Comparison of ENCODE assay signal across 21 cellular contexts in the genomic region with DNA sequence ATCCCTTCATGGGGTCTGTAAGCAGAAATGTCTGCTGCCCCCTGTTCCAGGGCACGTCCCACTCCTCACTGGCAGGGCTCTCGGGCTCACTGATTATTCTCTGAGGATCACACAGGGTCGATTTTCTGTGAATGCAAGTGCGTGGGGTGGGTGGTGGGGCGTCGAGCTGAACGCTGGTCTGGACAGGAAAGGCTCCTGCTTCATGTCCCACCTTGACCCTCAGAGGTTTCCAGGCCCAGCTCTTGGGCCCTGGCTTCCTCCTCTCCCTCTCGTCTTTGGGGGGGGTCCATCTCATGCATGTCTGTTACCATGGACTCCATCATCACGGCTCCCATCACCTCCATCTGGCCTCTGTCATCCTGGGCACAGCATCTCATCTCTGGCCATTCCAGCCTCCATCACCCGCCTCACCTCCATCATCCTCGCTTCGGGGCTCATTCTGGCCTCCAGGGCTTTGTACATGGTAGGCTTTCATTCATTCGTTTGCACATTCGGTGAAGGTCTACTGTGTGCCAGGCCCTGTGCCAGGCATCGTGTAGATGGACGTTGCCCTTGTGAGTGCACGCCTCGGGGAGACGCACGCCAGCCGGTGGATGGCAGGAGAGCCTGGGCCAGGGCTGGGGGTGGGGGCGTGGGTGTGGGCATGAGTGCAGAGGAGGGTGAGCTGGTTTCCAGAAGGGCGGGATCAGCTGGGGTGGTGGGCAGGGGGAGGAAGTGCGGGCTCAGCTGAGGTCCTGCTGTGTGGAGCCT. TPM values are rescaled to one million over a fixed set of nuclear protein-coding genes. Genes with fewer than 3 reads are reported as not detected.
"Had no signal": no experiment of that assay in that cellular context is flagged by ENCODE, and none has a peak within 500 bp of the region (broad histone marks: within the 10 kb centered on the region; RNA-seq: fewer than 3 reads in every experiment).

No MANE protein-coding gene starts in this region.

- FAIRE-seq: colon had no signal

- H3K27ac ChIP-seq: adrenal gland, cardiac muscle cell, esophagus muscularis mucosa, prostate gland, right lobe of liver, SK-N-MC, testis had no signal

- H3K27me3 ChIP-seq: adrenal gland, cardiac muscle cell, right lobe of liver, testis had no signal

- H3K36me3 ChIP-seq: cardiac muscle cell, esophagus muscularis mucosa, prostate gland, right lobe of liver had no signal

- H3K9me3 ChIP-seq: adrenal gland, esophagus muscularis mucosa, prostate gland, right lobe of liver, testis had no signal

- ATAC-seq: right lobe of liver; stimulated activated naive CD8-positive, alpha-beta T cell treated with anti-CD3 and anti-CD28 coated beads, Interleukin-15, amount 100 ng/mL, for 72 hours had no signal

- DNase-seq: activated CD4-positive, alpha-beta T cell treated with anti-CD3 and anti-CD28 coated beads, Interleukin-2, amount 10 ng/mL, durations not matched to agents 7 days and 5 days; activated CD4-positive, CD25-positive, alpha-beta regulatory T cell; activated naive CD4-positive, alpha-beta T cell treated with anti-CD3 and anti-CD28 coated beads for 36 hours; activated T-cell treated with anti-CD3 and anti-CD28 coated beads for 4 hours; kidney glomerular epithelial cell; naive B cell; nucleus accumbens; stimulated activated CD4-positive, alpha-beta T cell treated with anti-CD3 and anti-CD28 coated beads, Interleukin-1b, Interleukin-23, amount 100 ng/mL, for 48 hours; stimulated activated naive CD8-positive, alpha-beta T cell treated with anti-CD3 and anti-CD28 coated beads, Interleukin-15, amount 100 ng/mL, for 72 hours; testis had no signal

- H3K4me1 ChIP-seq: adrenal gland, esophagus muscularis mucosa, prostate gland, right lobe of liver, testis had no signal

- H3K4me3 ChIP-seq: adrenal gland, cardiac muscle cell, esophagus muscularis mucosa, prostate gland, right lobe of liver, SK-N-MC, testis had no signal

RNA-seq across cellular contexts. Expression of gene RTL1, which starts 34.7 kb away (rescaled TPM):
- total RNA-seq: activated CD4-positive, alpha-beta T cell treated with anti-CD3 and anti-CD28 coated beads, Interleukin-2, amount 10 ng/mL, durations not matched to agents 7 days and 5 days; activated CD8-positive, alpha-beta memory T cell treated with anti-CD3 and anti-CD28 coated beads for 36 hours; activated naive CD4-positive, alpha-beta T cell treated with anti-CD3 and anti-CD28 coated beads for 36 hours; esophagus muscularis mucosa; glomerular endothelial cell; lung microvascular endothelial cell; ureter had no signal

RNA-seq across cellular contexts. Expression of gene MEG3, which starts 42.9 kb away (rescaled TPM):
- total RNA-seq: activated CD4-positive, alpha-beta T cell treated with anti-CD3 and anti-CD28 coated beads, Interleukin-2, amount 10 ng/mL, durations not matched to agents 7 days and 5 days; activated CD8-positive, alpha-beta memory T cell treated with anti-CD3 and anti-CD28 coated beads for 36 hours; activated naive CD4-positive, alpha-beta T cell treated with anti-CD3 and anti-CD28 coated beads for 36 hours; cardiac muscle cell had no signal
